1 cellular context compared by ENCODE assay signal in genomic region chr16:57264381-57264780, GRCh38.
TF ChIP-seq lines count a peak whose summit lies in the region.

No MANE protein-coding gene starts in this region.

TF ChIP-seq in HepG2, 621 proteins besides CTCF, POLR2A, EP300 and RAD21 (continued from another document):
- TF ChIP-seq DMTF1 (CRISPR knock-in tag; IDR thresholded peaks at IDR 0.05): no peak
